ENCODE assay signal across 28 cellular contexts in the genomic region with DNA sequence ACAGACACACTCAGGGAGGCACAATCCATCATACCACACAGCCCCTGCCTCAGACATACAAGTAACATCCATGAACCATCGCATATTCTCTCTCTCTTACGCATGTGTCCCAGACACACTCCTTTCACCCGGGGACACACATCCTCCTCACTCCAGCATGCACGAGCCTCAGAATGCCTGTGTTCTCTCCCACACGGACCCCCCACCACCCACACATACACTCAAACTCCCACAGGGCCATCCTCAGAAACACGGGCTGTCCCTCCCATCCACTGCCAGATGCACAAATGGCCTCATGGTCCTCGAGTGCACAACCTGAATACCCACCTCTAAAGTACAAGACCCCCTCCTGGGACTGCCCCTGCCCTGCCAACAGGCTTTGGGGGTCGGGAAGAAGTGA. TPM values are rescaled to one million over a fixed set of nuclear protein-coding genes. Genes with fewer than 3 reads are reported as not detected.
"Had no signal": no experiment of that assay in that cellular context is flagged by ENCODE, and none has a peak within 500 bp of the region (broad histone marks: within the 10 kb centered on the region; RNA-seq: fewer than 3 reads in every experiment).

No MANE protein-coding gene starts in this region.

- H3K27ac Mint-ChIP-seq: activated CD4-positive, alpha-beta memory T cell treated with anti-CD3 and anti-CD28 coated beads for 36 hours; activated CD4-positive, alpha-beta T cell treated with anti-CD3 and anti-CD28 coated beads for 36 hours; activated CD4-positive, alpha-beta T cell treated with anti-CD3 and anti-CD28 coated beads, Interleukin-2, amount 10 ng/mL, durations not matched to agents 24 days and 14 days; activated CD8-positive, alpha-beta memory T cell treated with anti-CD3 and anti-CD28 coated beads, Interleukin-2, amount 10 ng/mL, durations not matched to agents 7 days and 5 days; activated CD8-positive, alpha-beta T cell treated with anti-CD3 and anti-CD28 coated beads, Interleukin-2, amount 10 ng/mL, durations not matched to agents 7 days and 5 days; activated naive CD4-positive, alpha-beta T cell treated with anti-CD3 and anti-CD28 coated beads for 36 hours; activated naive CD4-positive, alpha-beta T cell treated with anti-CD3 and anti-CD28 coated beads, Interleukin-2, amount 50 U/mL, for 24 hours; activated naive CD8-positive, alpha-beta T cell treated with anti-CD3 and anti-CD28 coated beads for 36 hours; activated naive CD8-positive, alpha-beta T cell treated with anti-CD3 and anti-CD28 coated beads, Interleukin-2, amount 50 U/mL, for 24 hours; activated T-helper 1 cell treated with anti-CD3 and anti-CD28 coated beads, Interleukin-12 subunit alpha, Interleukin-12 subunit beta, Interleukin-2, Interleukin-4 antibody, amounts not matched to agents 30 ng/mL and 10 ng/mL and 1 ng/mL, durations not matched to agents 14 hours and 24 hours and 36 hours; activated T-helper 2 cell treated with anti-CD3 and anti-CD28 coated beads, Interferon-gamma antibody, Interleukin-2, Interleukin-4, amounts not matched to agents 10 μg/mL and 5 μg/mL and 100 μg/mL, durations not matched to agents 14 hours and 24 hours and 36 hours had no signal

- DNase-seq: cortex of kidney, esophagus squamous epithelium had no signal

- H3K36me3 Mint-ChIP-seq: activated CD4-positive, alpha-beta memory T cell treated with anti-CD3 and anti-CD28 coated beads for 36 hours; activated CD8-positive, alpha-beta memory T cell treated with anti-CD3 and anti-CD28 coated beads, Interleukin-2, amount 10 ng/mL, durations not matched to agents 7 days and 5 days; activated naive CD4-positive, alpha-beta T cell treated with anti-CD3 and anti-CD28 coated beads, Interleukin-2, amount 50 U/mL, for 24 hours; activated naive CD8-positive, alpha-beta T cell treated with anti-CD3 and anti-CD28 coated beads for 36 hours had no signal

- H3K9me3 ChIP-seq: adrenal gland, body of pancreas, esophagus squamous epithelium, gastroesophageal sphincter had no signal

- H3K4me1 Mint-ChIP-seq: activated CD4-positive, alpha-beta T cell treated with anti-CD3 and anti-CD28 coated beads for 36 hours; activated CD4-positive, alpha-beta T cell treated with anti-CD3 and anti-CD28 coated beads, Interleukin-2, amount 10 ng/mL, durations not matched to agents 24 days and 14 days; activated CD8-positive, alpha-beta memory T cell treated with anti-CD3 and anti-CD28 coated beads, Interleukin-2, amount 10 ng/mL, durations not matched to agents 7 days and 5 days; activated naive CD4-positive, alpha-beta T cell treated with anti-CD3 and anti-CD28 coated beads, Interleukin-2, amount 50 U/mL, for 24 hours; activated naive CD8-positive, alpha-beta T cell treated with anti-CD3 and anti-CD28 coated beads for 36 hours; activated naive CD8-positive, alpha-beta T cell treated with anti-CD3 and anti-CD28 coated beads, Interleukin-2, amount 50 U/mL, for 24 hours had no signal

- H3K4me3 Mint-ChIP-seq: activated CD4-positive, alpha-beta memory T cell treated with anti-CD3 and anti-CD28 coated beads for 36 hours; activated CD4-positive, alpha-beta T cell treated with anti-CD3 and anti-CD28 coated beads for 36 hours; activated CD4-positive, alpha-beta T cell treated with anti-CD3 and anti-CD28 coated beads, Interleukin-2, amount 10 ng/mL, durations not matched to agents 24 days and 14 days; activated CD8-positive, alpha-beta memory T cell treated with anti-CD3 and anti-CD28 coated beads, Interleukin-2, amount 10 ng/mL, durations not matched to agents 7 days and 5 days; activated CD8-positive, alpha-beta T cell treated with anti-CD3 and anti-CD28 coated beads, Interleukin-2, amount 10 ng/mL, durations not matched to agents 7 days and 5 days; activated naive CD4-positive, alpha-beta T cell treated with anti-CD3 and anti-CD28 coated beads for 36 hours; activated naive CD4-positive, alpha-beta T cell treated with anti-CD3 and anti-CD28 coated beads, Interleukin-2, amount 50 U/mL, for 24 hours; activated naive CD8-positive, alpha-beta T cell treated with anti-CD3 and anti-CD28 coated beads for 36 hours; activated naive CD8-positive, alpha-beta T cell treated with anti-CD3 and anti-CD28 coated beads, Interleukin-2, amount 50 U/mL, for 24 hours; activated T-helper 1 cell treated with anti-CD3 and anti-CD28 coated beads, Interleukin-12 subunit alpha, Interleukin-12 subunit beta, Interleukin-2, Interleukin-4 antibody, amounts not matched to agents 30 ng/mL and 10 ng/mL and 1 ng/mL, durations not matched to agents 14 hours and 24 hours and 36 hours had no signal

- H3K27ac ChIP-seq: adrenal gland, body of pancreas, cardiac muscle cell, epithelial cell of prostate, esophagus squamous epithelium, gastroesophageal sphincter had no signal

- FAIRE-seq: colon, endometrium had no signal

- H3K36me3 ChIP-seq: adrenal gland, cardiac muscle cell, esophagus squamous epithelium, gastroesophageal sphincter had no signal

- H3K4me3 ChIP-seq: adrenal gland, body of pancreas, cardiac muscle cell, esophagus squamous epithelium, gastroesophageal sphincter had no signal

- H3K9me3 Mint-ChIP-seq: activated CD4-positive, alpha-beta memory T cell treated with anti-CD3 and anti-CD28 coated beads for 36 hours; activated CD4-positive, alpha-beta T cell treated with anti-CD3 and anti-CD28 coated beads, Interleukin-2, amount 10 ng/mL, durations not matched to agents 24 days and 14 days; activated naive CD4-positive, alpha-beta T cell treated with anti-CD3 and anti-CD28 coated beads for 36 hours; activated naive CD4-positive, alpha-beta T cell treated with anti-CD3 and anti-CD28 coated beads, Interleukin-2, amount 50 U/mL, for 24 hours; activated naive CD8-positive, alpha-beta T cell treated with anti-CD3 and anti-CD28 coated beads for 36 hours; activated naive CD8-positive, alpha-beta T cell treated with anti-CD3 and anti-CD28 coated beads, Interleukin-2, amount 50 U/mL, for 24 hours; activated T-helper 1 cell treated with anti-CD3 and anti-CD28 coated beads, Interleukin-12 subunit alpha, Interleukin-12 subunit beta, Interleukin-2, Interleukin-4 antibody, amounts not matched to agents 30 ng/mL and 10 ng/mL and 1 ng/mL, durations not matched to agents 14 hours and 24 hours and 36 hours; activated T-helper 2 cell treated with anti-CD3 and anti-CD28 coated beads, Interferon-gamma antibody, Interleukin-2, Interleukin-4, amounts not matched to agents 10 μg/mL and 5 μg/mL and 100 μg/mL, durations not matched to agents 14 hours and 24 hours and 36 hours had no signal

- H3K27me3 Mint-ChIP-seq: activated CD4-positive, alpha-beta T cell treated with anti-CD3 and anti-CD28 coated beads, Interleukin-2, amount 10 ng/mL, durations not matched to agents 24 days and 14 days had no signal

RNA-seq across cellular contexts. Expression of gene C1QC, which starts 2.2 kb away (rescaled TPM):
- total RNA-seq: activated CD4-positive, alpha-beta memory T cell treated with anti-CD3 and anti-CD28 coated beads for 36 hours; activated CD4-positive, alpha-beta T cell treated with anti-CD3 and anti-CD28 coated beads for 36 hours; activated CD4-positive, alpha-beta T cell treated with anti-CD3 and anti-CD28 coated beads, Interleukin-2, amount 10 ng/mL, durations not matched to agents 24 days and 14 days; activated CD8-positive, alpha-beta memory T cell treated with anti-CD3 and anti-CD28 coated beads for 36 hours; activated CD8-positive, alpha-beta memory T cell treated with anti-CD3 and anti-CD28 coated beads, Interleukin-2, amount 10 ng/mL, durations not matched to agents 7 days and 5 days; activated CD8-positive, alpha-beta T cell treated with anti-CD3 and anti-CD28 coated beads, Interleukin-2, amount 10 ng/mL, durations not matched to agents 7 days and 5 days; activated naive CD4-positive, alpha-beta T cell treated with anti-CD3 and anti-CD28 coated beads for 36 hours; activated naive CD8-positive, alpha-beta T cell treated with anti-CD3 and anti-CD28 coated beads for 36 hours; activated T-helper 1 cell treated with anti-CD3 and anti-CD28 coated beads, Interleukin-12 subunit alpha, Interleukin-12 subunit beta, Interleukin-2, Interleukin-4 antibody, amounts not matched to agents 30 ng/mL and 10 ng/mL and 1 ng/mL, durations not matched to agents 14 hours and 24 hours and 36 hours; activated T-helper 2 cell treated with anti-CD3 and anti-CD28 coated beads, Interferon-gamma antibody, Interleukin-2, Interleukin-4, amounts not matched to agents 10 μg/mL and 5 μg/mL and 100 μg/mL, durations not matched to agents 14 hours and 24 hours and 36 hours; cardiac muscle cell; chondrocyte; dermis microvascular lymphatic vessel endothelial cell; endothelial cell of umbilical vein; fibroblast of lung; fibroblast of villous mesenchyme; glomerular endothelial cell; T-helper 1 cell treated with Interleukin-12 subunit alpha and Interleukin-12 subunit beta and Interleukin-4 antibody, amounts not matched to agents 30 ng/mL and 1 ng/mL, for 36 hours had no signal

RNA-seq across cellular contexts. Expression of gene C1QA, which starts 4.8 kb away (rescaled TPM):
- total RNA-seq: activated CD4-positive, alpha-beta memory T cell treated with anti-CD3 and anti-CD28 coated beads for 36 hours; activated CD4-positive, alpha-beta T cell treated with anti-CD3 and anti-CD28 coated beads for 36 hours; activated CD4-positive, alpha-beta T cell treated with anti-CD3 and anti-CD28 coated beads, Interleukin-2, amount 10 ng/mL, durations not matched to agents 24 days and 14 days; activated CD8-positive, alpha-beta memory T cell treated with anti-CD3 and anti-CD28 coated beads for 36 hours; activated CD8-positive, alpha-beta memory T cell treated with anti-CD3 and anti-CD28 coated beads, Interleukin-2, amount 10 ng/mL, durations not matched to agents 7 days and 5 days; activated CD8-positive, alpha-beta T cell treated with anti-CD3 and anti-CD28 coated beads, Interleukin-2, amount 10 ng/mL, durations not matched to agents 7 days and 5 days; activated naive CD4-positive, alpha-beta T cell treated with anti-CD3 and anti-CD28 coated beads for 36 hours; activated naive CD8-positive, alpha-beta T cell treated with anti-CD3 and anti-CD28 coated beads for 36 hours; activated T-helper 1 cell treated with anti-CD3 and anti-CD28 coated beads, Interleukin-12 subunit alpha, Interleukin-12 subunit beta, Interleukin-2, Interleukin-4 antibody, amounts not matched to agents 30 ng/mL and 10 ng/mL and 1 ng/mL, durations not matched to agents 14 hours and 24 hours and 36 hours; activated T-helper 2 cell treated with anti-CD3 and anti-CD28 coated beads, Interferon-gamma antibody, Interleukin-2, Interleukin-4, amounts not matched to agents 10 μg/mL and 5 μg/mL and 100 μg/mL, durations not matched to agents 14 hours and 24 hours and 36 hours; cardiac muscle cell; chondrocyte; dermis microvascular lymphatic vessel endothelial cell; endothelial cell of umbilical vein; fibroblast of lung; fibroblast of villous mesenchyme; glomerular endothelial cell; T-helper 1 cell treated with Interleukin-12 subunit alpha and Interleukin-12 subunit beta and Interleukin-4 antibody, amounts not matched to agents 30 ng/mL and 1 ng/mL, for 36 hours had no signal

RNA-seq across cellular contexts. Expression of gene C1QB, which starts 11.8 kb away (rescaled TPM):
- total RNA-seq: activated CD4-positive, alpha-beta memory T cell treated with anti-CD3 and anti-CD28 coated beads for 36 hours; activated CD4-positive, alpha-beta T cell treated with anti-CD3 and anti-CD28 coated beads for 36 hours; activated CD4-positive, alpha-beta T cell treated with anti-CD3 and anti-CD28 coated beads, Interleukin-2, amount 10 ng/mL, durations not matched to agents 24 days and 14 days; activated CD8-positive, alpha-beta memory T cell treated with anti-CD3 and anti-CD28 coated beads for 36 hours; activated CD8-positive, alpha-beta memory T cell treated with anti-CD3 and anti-CD28 coated beads, Interleukin-2, amount 10 ng/mL, durations not matched to agents 7 days and 5 days; activated CD8-positive, alpha-beta T cell treated with anti-CD3 and anti-CD28 coated beads, Interleukin-2, amount 10 ng/mL, durations not matched to agents 7 days and 5 days; activated naive CD4-positive, alpha-beta T cell treated with anti-CD3 and anti-CD28 coated beads for 36 hours; activated naive CD8-positive, alpha-beta T cell treated with anti-CD3 and anti-CD28 coated beads for 36 hours; activated T-helper 1 cell treated with anti-CD3 and anti-CD28 coated beads, Interleukin-12 subunit alpha, Interleukin-12 subunit beta, Interleukin-2, Interleukin-4 antibody, amounts not matched to agents 30 ng/mL and 10 ng/mL and 1 ng/mL, durations not matched to agents 14 hours and 24 hours and 36 hours; activated T-helper 2 cell treated with anti-CD3 and anti-CD28 coated beads, Interferon-gamma antibody, Interleukin-2, Interleukin-4, amounts not matched to agents 10 μg/mL and 5 μg/mL and 100 μg/mL, durations not matched to agents 14 hours and 24 hours and 36 hours; cardiac muscle cell; chondrocyte; dermis microvascular lymphatic vessel endothelial cell; endothelial cell of umbilical vein; fibroblast of lung; fibroblast of villous mesenchyme; glomerular endothelial cell; T-helper 1 cell treated with Interleukin-12 subunit alpha and Interleukin-12 subunit beta and Interleukin-4 antibody, amounts not matched to agents 30 ng/mL and 1 ng/mL, for 36 hours had no signal
